In the genomic region with DNA sequence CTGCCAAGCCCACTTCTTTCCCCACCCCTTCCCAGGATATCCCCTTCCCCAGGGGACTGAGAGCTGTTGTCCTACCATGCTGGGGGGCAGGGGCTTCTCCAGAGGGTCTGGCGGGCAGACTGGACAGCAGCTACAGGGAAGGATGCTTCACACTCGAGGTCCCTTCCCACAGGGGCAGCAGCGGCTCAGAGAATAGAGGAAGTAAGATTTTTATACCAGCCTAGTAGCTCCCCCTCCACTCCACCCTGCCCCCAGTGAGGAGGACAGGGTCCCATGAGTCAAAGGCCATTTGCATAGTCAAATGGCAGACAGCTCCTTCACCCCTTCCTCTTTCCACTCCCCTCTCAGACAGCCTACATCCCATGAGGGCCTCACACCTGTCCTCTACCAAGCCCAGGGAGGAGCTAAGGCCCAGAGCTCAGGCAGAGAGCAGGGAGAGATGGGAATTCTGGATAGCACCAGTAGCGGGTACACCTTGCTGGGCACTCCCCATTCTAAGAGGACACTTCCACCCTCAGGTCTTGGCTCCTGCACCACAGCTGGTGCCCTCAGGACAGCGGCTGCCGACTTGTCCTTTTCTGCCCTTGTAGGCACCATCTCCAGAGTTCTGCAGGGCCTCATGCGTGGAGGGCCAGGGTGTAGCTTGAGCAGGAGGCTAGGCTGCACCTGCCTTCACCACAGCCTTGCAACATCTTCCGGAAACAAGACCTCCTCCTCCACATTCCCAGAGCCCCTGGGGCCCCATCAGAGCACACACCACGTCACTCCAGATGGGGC, we compare ENCODE assay signal across 9 cellular contexts. TPM values are rescaled to one million over a fixed set of nuclear protein-coding genes. Genes with fewer than 3 reads are reported as not detected.
DNase-seq lines count a peak whose midpoint lies in the region; ATAC-seq, FAIRE-seq and TF ChIP-seq lines count a peak whose summit lies in the region.
"Had no signal": no experiment of that assay in that cellular context is flagged by ENCODE, and none has a peak within 500 bp of the region (broad histone marks: within the 10 kb centered on the region; RNA-seq: fewer than 3 reads in every experiment).

A gene with protein sequence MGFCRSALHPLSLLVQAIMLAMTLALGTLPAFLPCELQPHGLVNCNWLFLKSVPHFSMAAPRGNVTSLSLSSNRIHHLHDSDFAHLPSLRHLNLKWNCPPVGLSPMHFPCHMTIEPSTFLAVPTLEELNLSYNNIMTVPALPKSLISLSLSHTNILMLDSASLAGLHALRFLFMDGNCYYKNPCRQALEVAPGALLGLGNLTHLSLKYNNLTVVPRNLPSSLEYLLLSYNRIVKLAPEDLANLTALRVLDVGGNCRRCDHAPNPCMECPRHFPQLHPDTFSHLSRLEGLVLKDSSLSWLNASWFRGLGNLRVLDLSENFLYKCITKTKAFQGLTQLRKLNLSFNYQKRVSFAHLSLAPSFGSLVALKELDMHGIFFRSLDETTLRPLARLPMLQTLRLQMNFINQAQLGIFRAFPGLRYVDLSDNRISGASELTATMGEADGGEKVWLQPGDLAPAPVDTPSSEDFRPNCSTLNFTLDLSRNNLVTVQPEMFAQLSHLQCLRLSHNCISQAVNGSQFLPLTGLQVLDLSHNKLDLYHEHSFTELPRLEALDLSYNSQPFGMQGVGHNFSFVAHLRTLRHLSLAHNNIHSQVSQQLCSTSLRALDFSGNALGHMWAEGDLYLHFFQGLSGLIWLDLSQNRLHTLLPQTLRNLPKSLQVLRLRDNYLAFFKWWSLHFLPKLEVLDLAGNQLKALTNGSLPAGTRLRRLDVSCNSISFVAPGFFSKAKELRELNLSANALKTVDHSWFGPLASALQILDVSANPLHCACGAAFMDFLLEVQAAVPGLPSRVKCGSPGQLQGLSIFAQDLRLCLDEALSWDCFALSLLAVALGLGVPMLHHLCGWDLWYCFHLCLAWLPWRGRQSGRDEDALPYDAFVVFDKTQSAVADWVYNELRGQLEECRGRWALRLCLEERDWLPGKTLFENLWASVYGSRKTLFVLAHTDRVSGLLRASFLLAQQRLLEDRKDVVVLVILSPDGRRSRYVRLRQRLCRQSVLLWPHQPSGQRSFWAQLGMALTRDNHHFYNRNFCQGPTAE (minus strand): TSS at position 194 of the 777 bp plus-strand sequence. CDS start 116 bp downstream, at position 78.

- H3K36me3 ChIP-seq in small intestine (ENCODE audit: control insufficient read depth in 2 of 2, insufficient read depth in 2 of 2, low read length in 2 of 2) = peaks cover 7 to 18% of the 10 kb centered on the region in 2 donors

- no peaks in the 10 kb centered on the region for H3K9me3 Mint-ChIP-seq in activated CD8-positive, alpha-beta T cell treated with anti-CD3 and anti-CD28 coated beads for 36 hours
- no peaks in the 10 kb centered on the region for H3K9me3 Mint-ChIP-seq in stimulated activated naive CD8-positive, alpha-beta T cell treated with anti-CD3 and anti-CD28 coated beads, Interleukin-15, amount 100 ng/mL, for 72 hours

- TF ChIP-seq POLR2A in GM15510 (IDR thresholded peaks at IDR 0.05; ENCODE audit: borderline replicate concordance, extremely low read depth, insufficient read length) = peak; percentile 81

- peaks cover 70% of the 10 kb centered on the region for H3K4me1 Mint-ChIP-seq in activated CD8-positive, alpha-beta T cell treated with anti-CD3 and anti-CD28 coated beads for 36 hours (ENCODE audit: low read depth)
- H3K4me1 Mint-ChIP-seq in stimulated activated naive CD8-positive, alpha-beta T cell treated with anti-CD3 and anti-CD28 coated beads, Interleukin-15, amount 100 ng/mL, for 72 hours = peaks cover 94% of the 10 kb centered on the region

- H3K27me3 Mint-ChIP-seq in activated CD8-positive, alpha-beta T cell treated with anti-CD3 and anti-CD28 coated beads for 36 hours = no peaks in the 10 kb centered on the region
- H3K27me3 Mint-ChIP-seq in stimulated activated naive CD8-positive, alpha-beta T cell treated with anti-CD3 and anti-CD28 coated beads, Interleukin-15, amount 100 ng/mL, for 72 hours = no peaks in the 10 kb centered on the region

- WGBS in small intestine, 3 donors = 65 to 66% (median 66%) methylated on average over 8 to 9 of the region's 9 CpGs

- POLR2A ChIA-PET in activated CD8-positive, alpha-beta T cell treated with anti-CD3 and anti-CD28 coated beads for 36 hours (lab: Charles Lee) = interaction anchor here (0.6 to 33.3 kb wide), 4 partner anchors 13 to 52 kb away, joined by 3 to 949 read pairs (median 56); partner anchors contain the start of genes GLYCTK, TWF2 and WDR82

- peak within 1 kb of the TSS; percentile 62 for H3K4me3 Mint-ChIP-seq in activated CD8-positive, alpha-beta T cell treated with anti-CD3 and anti-CD28 coated beads for 36 hours
- peak within 1 kb of the TSS; percentile 68 to 72 for H3K4me3 Mint-ChIP-seq in stimulated activated naive CD8-positive, alpha-beta T cell treated with anti-CD3 and anti-CD28 coated beads, Interleukin-15, amount 100 ng/mL, for 72 hours

- peak; percentile 88 for ATAC-seq in HG03460 (IDR thresholded peaks at IDR 0.05; ENCODE audit: unreplicated experiment)
- ATAC-seq in activated CD8-positive, alpha-beta T cell treated with anti-CD3 and anti-CD28 coated beads for 36 hours = peak; percentile 77
- peak; percentile 69 for ATAC-seq in stimulated activated naive CD8-positive, alpha-beta T cell treated with anti-CD3 and anti-CD28 coated beads, Interleukin-15, amount 100 ng/mL, for 72 hours
- ATAC-seq: Panc1 had no signal

- DNase-seq in GM20000 (ENCODE audit: low spot score) (peak; percentile 87), SW 1271 (lab: John Stamatoyannopoulos, UW) (no peak), AG20443 (ENCODE audit: low spot score) (no peak), small intestine (no peak)
- DNase-seq in activated CD8-positive, alpha-beta T cell treated with anti-CD3 and anti-CD28 coated beads for 36 hours = peak; percentile 69
- peak in 1 of 2 donors; percentile 50 for DNase-seq in stimulated activated naive CD8-positive, alpha-beta T cell treated with anti-CD3 and anti-CD28 coated beads, Interleukin-15, amount 100 ng/mL, for 72 hours

- H3K27me3 ChIP-seq in small intestine (ENCODE audit: control insufficient read depth in 2 of 2, insufficient read depth in 2 of 2, low read length in 2 of 2) = no peaks in the 10 kb centered on the region

- peak within 1 kb of the TSS; percentile 85 for H3K27ac Mint-ChIP-seq in activated CD8-positive, alpha-beta T cell treated with anti-CD3 and anti-CD28 coated beads for 36 hours
- H3K27ac Mint-ChIP-seq in stimulated activated naive CD8-positive, alpha-beta T cell treated with anti-CD3 and anti-CD28 coated beads, Interleukin-15, amount 100 ng/mL, for 72 hours = peak within 1 kb of the TSS; percentile 72 to 95

- peaks cover 0 to under 1% of the 10 kb centered on the region in 2 donors for H3K4me1 ChIP-seq in small intestine (ENCODE audit: control insufficient read depth in 2 of 2, insufficient read depth in 1 of 2, low read depth in 1 of 2, low read length in 1 of 2)

- TF ChIP-seq CTCF in GM20000 (IDR thresholded peaks at IDR 0.05; ENCODE audit: extremely low read depth, missing control alignments) = no peak
- TF ChIP-seq CTCF in activated CD8-positive, alpha-beta T cell treated with anti-CD3 and anti-CD28 coated beads for 36 hours (IDR thresholded peaks at IDR 0.05) = no peak

- H3K4me3 ChIP-seq in small intestine (ENCODE audit: low read depth in 1 of 2, low read length in 2 of 2) = no peak within 1 kb of the TSS

- CTCF ChIA-PET in activated CD8-positive, alpha-beta T cell treated with anti-CD3 and anti-CD28 coated beads for 36 hours (lab: Charles Lee) = interaction anchor here (0.7 to 11.9 kb wide), 6 partner anchors 9 to 221 kb away, joined by 3 to 223 read pairs (median 7); partner anchors contain the start of genes TWF2 and WDR82

- no peaks in the 10 kb centered on the region for H3K9me3 ChIP-seq in small intestine (ENCODE audit: control insufficient read depth, low read depth)

- H3K27ac ChIP-seq in small intestine (ENCODE audit: low read depth in 1 of 2, low read length in 1 of 2) = peak within 1 kb of the TSS in 1 of 2 donors; percentile 63

- H3K36me3 Mint-ChIP-seq in activated CD8-positive, alpha-beta T cell treated with anti-CD3 and anti-CD28 coated beads for 36 hours (ENCODE audit: low read depth) = peaks cover 12% of the 10 kb centered on the region

- intact Hi-C loops in activated CD8-positive, alpha-beta T cell treated with anti-CD3 and anti-CD28 coated beads for 36 hours (cut with micrococcal nuclease) = no loop called here

- no peak for FAIRE-seq in small intestine (lab: Jason Lieb, UNC)

RNA-seq across cellular contexts. Expression of the gene that starts here (rescaled TPM):
- total RNA-seq in activated CD8-positive, alpha-beta T cell treated with anti-CD3 and anti-CD28 coated beads for 36 hours = 1 to 10 TPM; 2.0 TPM
- under 1 TPM in 1 of 3 donors, not detected in 2; 0.12 TPM for polyA plus RNA-seq in small intestine

Comparison
In these comparisons a context has a peak if more than half of its experiments do, and no peak if none do; other contexts are left out.
1. DNase-seq: peak in GM20000 (single experiment) and activated CD8-positive, alpha-beta T cell treated with anti-CD3 and anti-CD28 coated beads for 36 hours (single experiment); none in SW 1271 (0 of 2), AG20443 (single experiment) and small intestine (single experiment).
2. Peak in every context shown above with its lines, with median percentiles within 50 percentile points of each other: ATAC-seq.